ENCODE assay signal across 18 cellular contexts in the genomic region with DNA sequence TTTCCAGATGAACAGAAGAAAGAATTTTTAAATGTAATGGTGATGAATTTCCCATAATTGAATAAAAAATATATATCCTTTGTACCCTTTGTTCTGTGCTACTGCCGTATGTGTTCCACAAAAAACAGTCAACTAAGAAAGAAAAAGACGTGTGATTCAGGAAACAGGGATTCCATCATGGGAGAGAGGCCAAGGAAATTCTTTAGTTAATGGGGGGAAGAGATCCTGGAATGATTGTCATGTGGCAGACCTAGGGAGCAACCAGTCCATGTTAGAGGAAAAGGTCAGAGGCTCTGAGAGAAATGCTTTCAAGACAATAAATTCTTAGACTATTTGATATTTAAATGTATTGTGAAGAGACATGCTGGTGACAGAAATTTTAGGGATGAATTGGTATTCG.
DNase-seq lines count a peak whose midpoint lies in the region; ATAC-seq, FAIRE-seq and TF ChIP-seq lines count a peak whose summit lies in the region.
"Had no signal": no experiment of that assay in that cellular context is flagged by ENCODE, and none has a peak within 500 bp of the region (broad histone marks: within the 10 kb centered on the region; RNA-seq: fewer than 3 reads in every experiment).

No MANE protein-coding gene starts in this region.

- FAIRE-seq in astrocyte (lab: Jason Lieb, UNC) = no peak

- H3K27me3 Mint-ChIP-seq in astrocyte (ENCODE audit: low read depth, unreplicated experiment) = no peaks in the 10 kb centered on the region
- H3K27me3 Mint-ChIP-seq: CD4-positive, CD25-positive, alpha-beta regulatory T cell had no signal

- no peaks in the 10 kb centered on the region for H4K20me1 ChIP-seq in astrocyte (ENCODE audit: insufficient read depth, low read length)

- peak; percentile 36 for DNase-seq in GM03348 (ENCODE audit: low spot score)
- DNase-seq in astrocyte (ENCODE audit: low read depth) = no peak
- peak; percentile 46 for DNase-seq in kidney tubule cell (ENCODE audit: low spot score)
- peak; percentile 43 for DNase-seq in retinal pigment epithelial cell (ENCODE audit: low read depth)
- no peak for DNase-seq in activated gamma-delta T cell treated with Interleukin-2 at 50 U/mL for 16 hours
- DNase-seq: Caco-2; CD4-positive, CD25-positive, alpha-beta regulatory T cell; DMS153; H9; NCI-H1417; NCI-H1930; NCI-H2171; NCI-H446; OCI-M1; RPMI8226; SJCRH30 had no signal

- H3K4me1 ChIP-seq in astrocyte (ENCODE audit: insufficient read depth, low read length) = no peaks in the 10 kb centered on the region
- H3K4me1 ChIP-seq: Caco-2, SJCRH30 had no signal

- H3K9me3 Mint-ChIP-seq in astrocyte (ENCODE audit: unreplicated experiment) = peaks cover 2% of the 10 kb centered on the region

- H3K4me3 ChIP-seq in astrocyte (ENCODE audit: insufficient read depth, low read depth, low read length) (no peak overlapping the region), retinal pigment epithelial cell (ENCODE audit: low read length) (no peak overlapping the region)
- H3K4me3 ChIP-seq: SJCRH30 had no signal

- no peaks in the 10 kb centered on the region for H3K36me3 ChIP-seq in astrocyte (ENCODE audit: insufficient read depth, low read length)
- H3K36me3 ChIP-seq: SJCRH30 had no signal

- H3K79me2 ChIP-seq in astrocyte (ENCODE audit: insufficient read depth, low read length) = no peaks in the 10 kb centered on the region

- H3K27me3 ChIP-seq in astrocyte (ENCODE audit: insufficient read depth, low read length) = no peaks in the 10 kb centered on the region
- H3K27me3 ChIP-seq: SJCRH30 had no signal

- no peak for TF ChIP-seq CTCF in astrocyte (IDR thresholded peaks at IDR 0.05; ENCODE audit: insufficient read depth, low read depth, low read length)
- TF ChIP-seq CTCF in retinal pigment epithelial cell (conservative IDR thresholded peaks at IDR 0.05; ENCODE audit: low read depth, low read length) = no peak

- H3K27ac Mint-ChIP-seq in astrocyte (ENCODE audit: unreplicated experiment) = peak overlapping the region; percentile 10
- H3K27ac Mint-ChIP-seq: CD4-positive, CD25-positive, alpha-beta regulatory T cell; H9 had no signal

- peaks cover 12% of the 10 kb centered on the region for H3K4me1 Mint-ChIP-seq in astrocyte (ENCODE audit: low read depth, unreplicated experiment)
- H3K4me1 Mint-ChIP-seq: CD4-positive, CD25-positive, alpha-beta regulatory T cell had no signal

- H3K9ac ChIP-seq in astrocyte (ENCODE audit: low read length) = no peak overlapping the region

- no peaks in the 10 kb centered on the region for H3K9me3 ChIP-seq in astrocyte (ENCODE audit: insufficient read depth, low read depth, low read length)
- H3K9me3 ChIP-seq: Caco-2, SJCRH30 had no signal

- no peak overlapping the region for H3K4me3 Mint-ChIP-seq in astrocyte (ENCODE audit: unreplicated experiment)
- H3K4me3 Mint-ChIP-seq: CD4-positive, CD25-positive, alpha-beta regulatory T cell; H9 had no signal

- H3K4me2 ChIP-seq in astrocyte (ENCODE audit: low read length) = no peak overlapping the region

- ATAC-seq in GM19397 (IDR thresholded peaks at IDR 0.05; ENCODE audit: unreplicated experiment) (no peak), GM19455 (IDR thresholded peaks at IDR 0.05; ENCODE audit: unreplicated experiment) (no peak)

- no peaks in the 10 kb centered on the region for H3K36me3 Mint-ChIP-seq in astrocyte (ENCODE audit: low read depth, unreplicated experiment)
- H3K36me3 Mint-ChIP-seq: CD4-positive, CD25-positive, alpha-beta regulatory T cell had no signal

- H3K27ac ChIP-seq in astrocyte (ENCODE audit: low read depth, low read length) = no peak overlapping the region
- H3K27ac ChIP-seq: SJCRH30 had no signal

- no peak overlapping the region for H2AFZ ChIP-seq in astrocyte (ENCODE audit: low read depth, low read length)

Comparison
In these comparisons a context has a peak if more than half of its experiments do, and no peak if none do; other contexts are left out.
1. DNase-seq: peak in GM03348 (single experiment), kidney tubule cell (single experiment) and retinal pigment epithelial cell (single experiment); none in astrocyte (single experiment) and activated gamma-delta T cell treated with Interleukin-2 at 50 U/mL for 16 hours (single experiment).